8 cellular contexts compared by ENCODE assay signal in genomic region chr10:1048732-1049424, GRCh38. TPM values are rescaled to one million over a fixed set of nuclear protein-coding genes. Genes with fewer than 3 reads are reported as not detected.
DNase-seq lines count a peak whose midpoint lies in the region; ATAC-seq lines count a peak whose summit lies in the region.

Gene IDI1 (minus strand): TSS chr10:1049119. CDS start chr10:1049003, 116 bp downstream.

- H3K4me3 Mint-ChIP-seq in IgD-negative memory B cell = peak within 1 kb of the TSS; percentile 91 to 99 (median 97)

- peak within 1 kb of the TSS; percentile 98 to 100 (median 99) for H3K27ac Mint-ChIP-seq in IgD-negative memory B cell

- no peaks in the 10 kb centered on the region for H3K36me3 Mint-ChIP-seq in IgD-negative memory B cell

- DNase-seq in DMS153 (lab: John Stamatoyannopoulos, UW) (peak; percentile 88), OCI-M1 (lab: John Stamatoyannopoulos, UW) (peak; percentile 100), activated T-cell treated with anti-CD3 and anti-CD28 coated beads for 24 hours (ENCODE audit: low read depth) (peak; percentile 94), epidermal melanocyte (ENCODE audit: insufficient read length, low spot score) (peak; percentile 93), middle frontal gyrus (ENCODE audit: extremely low spot score, low spot score) (peak; percentile 95)
- DNase-seq in stimulated activated CD8-positive, alpha-beta memory T cell treated with anti-CD3 and anti-CD28 coated beads, Interleukin-2, amount 100 ng/mL, for 1 hour (ENCODE audit: low read depth in 2 of 2) = peak; percentile 92 to 93

- no peaks in the 10 kb centered on the region for H3K27me3 Mint-ChIP-seq in IgD-negative memory B cell

- no peaks in the 10 kb centered on the region for H3K9me3 Mint-ChIP-seq in IgD-negative memory B cell

- peak; percentile 81 for ATAC-seq in GM21576 (IDR thresholded peaks at IDR 0.05; ENCODE audit: unreplicated experiment)

- H3K4me1 Mint-ChIP-seq in IgD-negative memory B cell = peaks cover 47 to 51% (median 48%) of the 10 kb centered on the region in 3 donors

RNA-seq across cellular contexts. Expression of gene IDI1, which starts in this region (rescaled TPM):
- 54.8 TPM for polyA plus RNA-seq in IgD-negative memory B cell

Comparison
In these comparisons a context has a peak if more than half of its experiments do, and no peak if none do; other contexts are left out.
1. Peak in every context shown above with its lines: DNase-seq and ATAC-seq.